8 cellular contexts compared by ENCODE assay signal in the genomic region with DNA sequence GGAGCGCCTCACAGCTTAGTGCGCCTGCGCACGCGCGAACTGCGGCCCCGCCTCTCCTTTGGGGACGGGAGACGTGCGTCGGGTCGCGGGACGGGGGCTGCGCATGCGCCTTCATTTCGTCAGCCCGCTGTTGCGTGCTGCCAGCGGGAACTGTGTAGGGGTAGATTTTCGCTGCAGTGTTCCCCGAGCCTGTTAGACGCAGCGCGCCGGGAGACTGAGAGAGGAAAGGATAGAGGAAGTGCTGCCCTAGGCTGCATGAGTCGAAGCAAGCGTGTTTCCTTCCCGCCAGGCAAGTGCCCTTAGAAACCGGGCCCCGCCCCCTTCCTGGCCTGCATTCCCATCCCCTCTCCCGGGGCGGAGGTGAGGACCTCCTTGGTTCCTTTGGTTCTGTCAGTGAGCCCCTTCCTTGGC. TPM values are rescaled to one million over a fixed set of nuclear protein-coding genes. Genes with fewer than 3 reads are reported as not detected.
A peak's percentile ranks its signal among the peaks of the same experiment; 100 is the strongest.
DNase-seq lines count a peak whose midpoint lies in the region; ATAC-seq and TF ChIP-seq lines count a peak whose summit lies in the region.

No MANE protein-coding gene starts in this region.

- peaks cover 0 to 26% (median 0%) of the 10 kb centered on the region in 6 donors for H3K36me3 ChIP-seq in spleen

- no peaks in the 10 kb centered on the region for H3K27me3 Mint-ChIP-seq in activated B cell treated with CpG ODN at 0.5 μM for 24 hours

- POLR2A ChIA-PET in activated B cell treated with CpG ODN at 0.5 μM for 24 hours (lab: Charles Lee): interaction anchor here (1.3 to 4.1 kb wide), 4 partner anchors 8 to 309 kb away, joined by 4 to 51 read pairs (median 8); partner anchors contain the start of genes ITGA1, MOCS2 and PELO

- H3K27me3 ChIP-seq in spleen (replicated peaks in 1 of 7): no peaks in the 10 kb centered on the region

- H3K27ac ChIP-seq in spleen: peak overlapping the region; percentile 86 to 95 (median 94)

- peaks cover 12 to 94% (median 70%) of the 10 kb centered on the region in 6 donors for H3K4me1 ChIP-seq in spleen

- ATAC-seq in GM19035 (IDR thresholded peaks at IDR 0.05; ENCODE audit: unreplicated experiment) (peak; percentile 83), HG03280 (IDR thresholded peaks at IDR 0.05; ENCODE audit: unreplicated experiment) (peak; percentile 85), activated B cell treated with CpG ODN at 0.5 μM for 24 hours (ENCODE audit: low read depth) (peak; percentile 88)

- H3K9me3 Mint-ChIP-seq in activated B cell treated with CpG ODN at 0.5 μM for 24 hours: no peaks in the 10 kb centered on the region

- CTCF ChIA-PET in activated B cell treated with CpG ODN at 0.5 μM for 24 hours (lab: Charles Lee): interaction anchor here (1.0 to 1.9 kb wide), 4 partner anchors 10 to 141 kb away, joined by 5 to 9 read pairs (median 6); partner anchors contain the start of genes ITGA1 and PELO

- peak overlapping the region; percentile 93 for H3K4me3 Mint-ChIP-seq in activated B cell treated with CpG ODN at 0.5 μM for 24 hours

- H3K27ac Mint-ChIP-seq in activated B cell treated with CpG ODN at 0.5 μM for 24 hours: peak overlapping the region; percentile 90

- no peaks in the 10 kb centered on the region for H3K9me3 ChIP-seq in spleen

- peaks cover 26% of the 10 kb centered on the region for H3K36me3 Mint-ChIP-seq in activated B cell treated with CpG ODN at 0.5 μM for 24 hours (ENCODE audit: low read depth)

- peak; percentile 93 for DNase-seq in AG10803 (ENCODE audit: low read depth)
- DNase-seq in NCI-H226: peak; percentile 95
- DNase-seq in activated B cell treated with CpG ODN at 0.5 μM for 24 hours: peak; percentile 91
- peak; percentile 96 to 97 for DNase-seq in cardiac fibroblast (ENCODE audit: low read depth in 2 of 2)
- peak; percentile 96 for DNase-seq in inferior parietal cortex (ENCODE audit: extremely low spot score)
- peak; percentile 99 for DNase-seq in spleen

- TF ChIP-seq CTCF in AG10803 (conservative IDR thresholded peaks at IDR 0.05; ENCODE audit: low read length) (no peak), activated B cell treated with CpG ODN at 0.5 μM for 24 hours (IDR thresholded peaks at IDR 0.05) (no peak), cardiac fibroblast (IDR thresholded peaks at IDR 0.05; ENCODE audit: low read depth, low read length) (no peak), spleen (IDR thresholded peaks at IDR 0.05 in 8 of 11, conservative IDR thresholded peaks at IDR 0.05 in 3 of 11) (peak in 1 of 11 experiments; percentile 21)

- peaks cover 57% of the 10 kb centered on the region for H3K4me1 Mint-ChIP-seq in activated B cell treated with CpG ODN at 0.5 μM for 24 hours

- 0 to 1% (median 1%) methylated on average over 25 to 34 of the region's 34 CpGs for WGBS in spleen, 5 donors

- H3K4me3 ChIP-seq in AG10803 (ENCODE audit: low read length) (peak overlapping the region; percentile 84), cardiac fibroblast (replicated peaks in 1 of 2; ENCODE audit: low read depth in 2 of 2, low read length in 2 of 2) (peak overlapping the region; percentile 79 to 86), spleen (peak overlapping the region; percentile 53 to 77 (median 65))

- TF ChIP-seq POLR2A in spleen (IDR thresholded peaks at IDR 0.05): peak in 2 of 3 donors; percentile 12 to 70

- intact Hi-C loops in activated B cell treated with CpG ODN at 0.5 μM for 24 hours (cut with micrococcal nuclease): loop anchor here (1.0 to 10.0 kb wide), 4 partner anchors 13 to 1717 kb away; partner anchors contain the start of genes ARL15, ITGA1, MOCS2 and PELO
- intact Hi-C loops in spleen (cut with DNase I; ENCODE audit: low total_unique reads): loop anchor here (10.0 kb wide), 1 partner anchor 305 kb away; the partner anchor contains the start of gene MOCS2

RNA-seq across cellular contexts. Expression of gene ITGA1, which starts 12.3 kb away (rescaled TPM):
- total RNA-seq in activated B cell treated with CpG ODN at 0.5 μM for 24 hours (28.4 and 34.0 TPM in 2 replicates), spleen (100 to 1,000 TPM; 197 to 505 (median 301) TPM)
- 10 to 100 TPM in 1 of 3 donors, 1 to 10 TPM in 2; 8.3 to 17.0 (median 9.0) TPM for polyA plus RNA-seq in spleen

RNA-seq across cellular contexts. Expression of gene PELO, which starts 12.3 kb away (rescaled TPM):
- 20.0 and 23.0 TPM in 2 replicates for total RNA-seq in activated B cell treated with CpG ODN at 0.5 μM for 24 hours
- 100 to 1,000 TPM in 3 of 7 donors, 10 to 100 TPM in 4; 41.0 to 169 (median 92.9) TPM for total RNA-seq in spleen
- polyA plus RNA-seq in spleen: 10 to 100 TPM; 10.4 to 24.2 (median 17.7) TPM

Comparison
In these comparisons a context has a peak if more than half of its experiments do, and no peak if none do; other contexts are left out.
1. Peak in every context shown above with its lines: DNase-seq, ATAC-seq, H3K4me3 ChIP-seq and H3K27ac ChIP-seq.